In the genomic region with DNA sequence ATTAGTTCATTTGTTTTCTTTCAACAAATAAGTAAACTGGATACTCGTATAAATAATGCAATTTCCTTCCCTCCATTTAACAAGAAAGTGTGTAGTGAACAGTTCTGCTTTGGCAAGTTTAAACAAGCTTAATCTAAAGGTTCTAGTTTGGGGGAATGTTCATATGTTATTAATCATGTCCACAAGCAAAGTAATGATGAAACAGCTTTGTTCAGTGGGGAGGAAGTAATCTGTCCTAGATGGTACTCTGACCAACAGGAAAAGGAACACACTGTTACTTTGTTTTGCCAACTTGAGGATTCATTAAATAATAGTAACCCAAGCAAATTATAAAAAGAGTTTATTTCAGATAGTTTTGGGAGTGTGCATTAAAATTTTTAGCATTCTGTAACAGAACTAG, we compare ENCODE assay signal across 15 cellular contexts.
DNase-seq lines count a peak whose midpoint lies in the region; ATAC-seq and TF ChIP-seq lines count a peak whose summit lies in the region.
"Had no signal": no experiment of that assay in that cellular context is flagged by ENCODE, and none has a peak within 500 bp of the region (broad histone marks: within the 10 kb centered on the region; RNA-seq: fewer than 3 reads in every experiment).

No MANE protein-coding gene starts in this region.

- H3K36me3 ChIP-seq in PC-3 (ENCODE audit: low read depth, low read length): no peaks in the 10 kb centered on the region
- H3K36me3 ChIP-seq in liver (ENCODE audit: control insufficient read depth in 4 of 4, insufficient read depth in 3 of 4, low read depth in 1 of 4, low read length in 3 of 4): no peaks in the 10 kb centered on the region
- H3K36me3 ChIP-seq: ascending aorta had no signal

- H4K20me1 ChIP-seq in PC-3 (ENCODE audit: low read length): no peaks in the 10 kb centered on the region

- 57% methylated on average over 1 of the region's 1 CpG for WGBS in liver

- no TSS peak for BruUV-seq in PC-3 (replicated peaks; lab: Mats Ljungman, UMichigan)

- no peak overlapping the region for H2AFZ ChIP-seq in PC-3 (ENCODE audit: low read length)
- H2AFZ ChIP-seq: GM23248 had no signal

- DNase-seq in HFF-Myc (ENCODE audit: extremely low read depth, low read depth): peak; percentile 19
- peak; percentile 26 for DNase-seq in PC-3
- DNase-seq in epithelial cell of prostate (ENCODE audit: low read depth, low spot score): peak; percentile 64
- no peak for DNase-seq in cardiac septum (ENCODE audit: low spot score)
- DNase-seq in GM13977 (ENCODE audit: low spot score): no peak
- DNase-seq: activated CD4-positive, alpha-beta T cell treated with anti-CD3 and anti-CD28 coated beads for 4 hours; activated CD8-positive, alpha-beta memory T cell treated with anti-CD3 and anti-CD28 coated beads, Interleukin-2, amount 50 U/mL, for 4 hours; GM23248; naive thymus-derived CD8-positive, alpha-beta T cell; NCI-H2081; NCI-H524 had no signal

- intact Hi-C loops in PC-3 (cut with micrococcal nuclease): no loop called here
- intact Hi-C loops in cardiac septum (cut with DNase I): no loop called here

- no peaks in the 10 kb centered on the region for H3F3A ChIP-seq in PC-3 (ENCODE audit: low read length, unreplicated experiment)

- H3K27ac ChIP-seq in PC-3 (ENCODE audit: low read length): no peak overlapping the region
- H3K27ac ChIP-seq in epithelial cell of prostate: peak overlapping the region; percentile 89
- peak overlapping the region; percentile 57 to 69 for H3K27ac ChIP-seq in liver (ENCODE audit: low read depth in 1 of 2, low read length in 2 of 2)
- H3K27ac ChIP-seq: ascending aorta, GM23248 had no signal

- POLR2A ChIA-PET in PC-3 (lab: Charles Lee; ENCODE audit: unreplicated experiment): no interaction called here

- H3K9me2 ChIP-seq in PC-3 (replicated peaks; ENCODE audit: low read length): no peaks in the 10 kb centered on the region

- H3K27me3 ChIP-seq in PC-3 (ENCODE audit: low read length) (no peaks in the 10 kb centered on the region), liver (ENCODE audit: control insufficient read depth in 4 of 4, insufficient read depth in 4 of 4, low read length in 3 of 4) (no peaks in the 10 kb centered on the region)
- H3K27me3 ChIP-seq: ascending aorta had no signal

- H3K79me2 ChIP-seq in PC-3 (ENCODE audit: low read length): no peaks in the 10 kb centered on the region

- TF ChIP-seq CTCF in HFF-Myc (IDR thresholded peaks at IDR 0.05; ENCODE audit: low read depth, low read length, missing control alignments) (no peak), PC-3 (conservative IDR thresholded peaks at IDR 0.05; ENCODE audit: low read depth, low read length) (no peak), liver (IDR thresholded peaks at IDR 0.05; ENCODE audit: low read depth, low read length, missing input control) (no peak), GM13977 (IDR thresholded peaks at IDR 0.05; ENCODE audit: extremely low read depth, insufficient read depth, missing control alignments) (no peak)

- CTCF ChIA-PET in PC-3 (lab: Charles Lee): no interaction called here

- H3K4me2 ChIP-seq in PC-3 (ENCODE audit: low read length): no peak overlapping the region

- H3K9ac ChIP-seq in PC-3 (ENCODE audit: low read length) (no peak overlapping the region), liver (ENCODE audit: low read depth in 1 of 2, low read length in 2 of 2) (no peak overlapping the region)
- H3K9ac ChIP-seq: GM23248 had no signal

- H3K4me3 ChIP-seq in HFF-Myc (replicated peaks; ENCODE audit: low read depth, low read length): no peak overlapping the region
- no peak overlapping the region for H3K4me3 ChIP-seq in PC-3 (ENCODE audit: low read length)
- H3K4me3 ChIP-seq in liver (ENCODE audit: low read depth in 1 of 3, low read length in 3 of 3): no peak overlapping the region
- H3K4me3 ChIP-seq: ascending aorta, GM23248 had no signal

- H3K9me3 ChIP-seq in PC-3 (ENCODE audit: low read length) (no peaks in the 10 kb centered on the region), liver (ENCODE audit: control insufficient read depth in 4 of 4, low read length in 3 of 4) (no peaks in the 10 kb centered on the region)

- ATAC-seq in PC-3 (no peak), HG02623 (IDR thresholded peaks at IDR 0.05; ENCODE audit: unreplicated experiment) (no peak), GM19324 (IDR thresholded peaks at IDR 0.05; ENCODE audit: low FRiP score, unreplicated experiment) (no peak)
- ATAC-seq: naive thymus-derived CD8-positive, alpha-beta T cell had no signal

- in situ Hi-C loops in GM13977 (cut with MboI; ENCODE audit: low pct_unique_long_range_greater_than_20kb, low sequenced_read_pairs, unreplicated experiment): no loop called here

- TF ChIP-seq RAD21 in liver (IDR thresholded peaks at IDR 0.05): no peak

- H3K4me1 ChIP-seq in PC-3 (ENCODE audit: insufficient read depth, low read length) (no peaks in the 10 kb centered on the region), liver (ENCODE audit: control insufficient read depth in 4 of 4, insufficient read depth in 4 of 4, low read length in 3 of 4) (peaks cover 0 to 11% (median 1%) of the 10 kb centered on the region in 4 donors)
- H3K4me1 ChIP-seq: ascending aorta had no signal

TF ChIP-seq in liver, 16 proteins besides CTCF, POLR2A, EP300 and RAD21:
- TF ChIP-seq FOXA1 (IDR thresholded peaks at IDR 0.05) (no peak), SP1 (IDR thresholded peaks at IDR 0.05) (no peak), NR2F2 (IDR thresholded peaks at IDR 0.05) (no peak)
- TF ChIP-seq, protein P1, sequence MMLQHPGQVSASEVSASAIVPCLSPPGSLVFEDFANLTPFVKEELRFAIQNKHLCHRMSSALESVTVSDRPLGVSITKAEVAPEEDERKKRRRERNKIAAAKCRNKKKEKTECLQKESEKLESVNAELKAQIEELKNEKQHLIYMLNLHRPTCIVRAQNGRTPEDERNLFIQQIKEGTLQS (IDR thresholded peaks at IDR 0.05): no peak
TF ChIP-seq in liver: peak in this region for 0.

Comparison
In these comparisons a context has a peak if more than half of its experiments do, and no peak if none do; other contexts are left out.
1. DNase-seq: peak in HFF-Myc (single experiment), PC-3 (single experiment) and epithelial cell of prostate (single experiment); none in cardiac septum (single experiment) and GM13977 (single experiment).